ENCODE assay signal across 10 cellular contexts in the genomic region with DNA sequence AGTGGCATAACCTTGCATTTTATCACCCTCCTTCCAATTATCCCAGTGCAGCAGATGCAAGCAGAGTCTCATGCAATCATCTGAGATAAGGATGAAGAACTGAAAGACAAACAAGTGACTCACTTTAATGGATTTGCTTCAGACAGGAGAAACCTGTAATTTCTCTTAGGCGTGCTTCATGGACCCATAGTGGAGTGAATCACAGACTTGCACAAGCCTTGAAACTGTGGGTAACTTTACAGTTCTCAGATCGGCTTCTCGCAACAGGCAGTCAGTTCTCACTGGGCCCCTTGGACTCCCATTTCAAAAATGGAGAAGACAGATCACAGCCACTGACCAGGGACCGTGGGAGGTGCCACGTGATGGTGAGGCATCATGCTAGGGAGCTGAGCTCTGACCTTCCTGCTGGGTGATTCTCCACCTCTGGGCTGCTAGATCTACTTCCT. TPM values are rescaled to one million over a fixed set of nuclear protein-coding genes. Genes with fewer than 3 reads are reported as not detected.
DNase-seq lines count a peak whose midpoint lies in the region; ATAC-seq and TF ChIP-seq lines count a peak whose summit lies in the region.
"Had no signal": no experiment of that assay in that cellular context is flagged by ENCODE, and none has a peak within 500 bp of the region (broad histone marks: within the 10 kb centered on the region; RNA-seq: fewer than 3 reads in every experiment).

TSS of gene ADGRF4 (plus strand) at position 239 of the 446 bp plus-strand sequence. CDS start 8,666 bp downstream, outside the sequence.

- intact Hi-C loops in activated CD4-positive, alpha-beta memory T cell treated with anti-CD3 and anti-CD28 coated beads for 36 hours (cut with micrococcal nuclease), result no loop called here
- intact Hi-C loops in Panc1 (cut with micrococcal nuclease; ENCODE audit: unreplicated experiment), result no loop called here

- no peaks in the 10 kb centered on the region for H3K4me1 Mint-ChIP-seq in activated CD4-positive, alpha-beta memory T cell treated with anti-CD3 and anti-CD28 coated beads for 36 hours (ENCODE audit: low read depth)
- H3K4me1 Mint-ChIP-seq in activated CD4-positive, alpha-beta memory T cell treated with anti-CD3 and anti-CD28 coated beads, Interleukin-2, amount 10 ng/mL, durations not matched to agents 7 days and 5 days, result peaks cover 1% of the 10 kb centered on the region
- H3K4me1 Mint-ChIP-seq in type B pancreatic cell (ENCODE audit: unreplicated experiment), result peaks cover 4% of the 10 kb centered on the region

- TF ChIP-seq CTCF in Panc1 (IDR thresholded peaks at IDR 0.05) (no peak), fibroblast of mammary gland (conservative IDR thresholded peaks at IDR 0.05; ENCODE audit: control insufficient read depth, insufficient read depth, low read depth, low read length) (no peak), type B pancreatic cell (conservative IDR thresholded peaks at IDR 0.05) (no peak)

- H3K27me3 ChIP-seq in Panc1 (ENCODE audit: control insufficient read depth, insufficient read depth, low read length), result no peaks in the 10 kb centered on the region

- no peaks in the 10 kb centered on the region for H3K36me3 ChIP-seq in Panc1 (ENCODE audit: control insufficient read depth, insufficient read depth, low read length)

- H3K4me3 ChIP-seq in Panc1 (ENCODE audit: low read depth in 2 of 2, low read length in 2 of 2) (no peak within 1 kb of the TSS), fibroblast of mammary gland (ENCODE audit: control insufficient read depth, low read depth, low read length) (no peak within 1 kb of the TSS)

- POLR2A ChIA-PET in activated CD4-positive, alpha-beta memory T cell treated with anti-CD3 and anti-CD28 coated beads for 36 hours (lab: Charles Lee), result no interaction called here
- POLR2A ChIA-PET in activated CD4-positive, alpha-beta memory T cell treated with anti-CD3 and anti-CD28 coated beads, Interleukin-2, amount 10 ng/mL, durations not matched to agents 7 days and 5 days (lab: Charles Lee), result no interaction called here
- POLR2A ChIA-PET in Panc1 (lab: Charles Lee), result no interaction called here

- H3K27ac ChIP-seq in Panc1 (ENCODE audit: low read length), result no peak within 1 kb of the TSS

- ATAC-seq in Panc1, result peak; percentile 56

- peaks cover 3% of the 10 kb centered on the region; the same call in 1 of the 2 replicates for H3K4me1 ChIP-seq in Panc1 (ENCODE audit: control insufficient read depth, insufficient read depth, low read length)

- BruUV-seq in Panc1 (replicated peaks; lab: Mats Ljungman, UMichigan), result no TSS peak

- H3K27me3 Mint-ChIP-seq in activated CD4-positive, alpha-beta memory T cell treated with anti-CD3 and anti-CD28 coated beads for 36 hours, result peaks cover 2% of the 10 kb centered on the region
- H3K27me3 Mint-ChIP-seq in activated CD4-positive, alpha-beta memory T cell treated with anti-CD3 and anti-CD28 coated beads, Interleukin-2, amount 10 ng/mL, durations not matched to agents 7 days and 5 days, result no peaks in the 10 kb centered on the region
- H3K27me3 Mint-ChIP-seq in type B pancreatic cell, result no peaks in the 10 kb centered on the region

- H3K9me3 Mint-ChIP-seq in activated CD4-positive, alpha-beta memory T cell treated with anti-CD3 and anti-CD28 coated beads for 36 hours, result no peaks in the 10 kb centered on the region
- H3K9me3 Mint-ChIP-seq in activated CD4-positive, alpha-beta memory T cell treated with anti-CD3 and anti-CD28 coated beads, Interleukin-2, amount 10 ng/mL, durations not matched to agents 7 days and 5 days, result no peaks in the 10 kb centered on the region
- H3K9me3 Mint-ChIP-seq in type B pancreatic cell, result no peaks in the 10 kb centered on the region

- CTCF ChIA-PET in activated CD4-positive, alpha-beta memory T cell treated with anti-CD3 and anti-CD28 coated beads for 36 hours (lab: Charles Lee), result no interaction called here
- CTCF ChIA-PET in activated CD4-positive, alpha-beta memory T cell treated with anti-CD3 and anti-CD28 coated beads, Interleukin-2, amount 10 ng/mL, durations not matched to agents 7 days and 5 days (lab: Charles Lee), result interaction anchor here (0.5 kb wide), 1 partner anchor 381 kb away, joined by 4 read pairs; no protein-coding TSS in a partner anchor
- CTCF ChIA-PET in Panc1 (lab: Charles Lee), result no interaction called here

- no peak within 1 kb of the TSS for H3K4me3 Mint-ChIP-seq in activated CD4-positive, alpha-beta memory T cell treated with anti-CD3 and anti-CD28 coated beads for 36 hours
- H3K4me3 Mint-ChIP-seq in activated CD4-positive, alpha-beta memory T cell treated with anti-CD3 and anti-CD28 coated beads, Interleukin-2, amount 10 ng/mL, durations not matched to agents 7 days and 5 days, result no peak within 1 kb of the TSS
- H3K4me3 Mint-ChIP-seq in type B pancreatic cell, result peak within 1 kb of the TSS; percentile 54

- H3K36me3 Mint-ChIP-seq in activated CD4-positive, alpha-beta memory T cell treated with anti-CD3 and anti-CD28 coated beads for 36 hours, result no peaks in the 10 kb centered on the region
- H3K36me3 Mint-ChIP-seq in activated CD4-positive, alpha-beta memory T cell treated with anti-CD3 and anti-CD28 coated beads, Interleukin-2, amount 10 ng/mL, durations not matched to agents 7 days and 5 days (ENCODE audit: low read depth), result no peaks in the 10 kb centered on the region
- no peaks in the 10 kb centered on the region for H3K36me3 Mint-ChIP-seq in type B pancreatic cell

- DNase-seq in activated CD4-positive, alpha-beta memory T cell treated with anti-CD3 and anti-CD28 coated beads for 36 hours, result peak; percentile 24
- no peak for DNase-seq in activated CD4-positive, alpha-beta memory T cell treated with anti-CD3 and anti-CD28 coated beads, Interleukin-2, amount 10 ng/mL, durations not matched to agents 7 days and 5 days
- DNase-seq in Panc1 (ENCODE audit: low read depth, low spot score) (peak; percentile 67), fibroblast of mammary gland (ENCODE audit: low read depth) (peak; percentile 72), type B pancreatic cell (ENCODE audit: extremely low spot score, unreplicated experiment) (no peak)
- no peak for DNase-seq in activated effector memory CD4-positive, alpha-beta T cell treated with Interleukin-2 at 50 U/mL for 16 hours
- DNase-seq in activated naive CD4-positive, alpha-beta T cell treated with Interleukin-2 at 50 U/mL for 16 hours, result no peak
- no peak for DNase-seq in activated effector memory CD4-positive, alpha-beta T cell treated with anti-CD3 and anti-CD28 coated beads, Interleukin-2, amount 50 U/mL, for 16 hours
- DNase-seq: left cardiac atrium had no signal

- no peak within 1 kb of the TSS for H3K27ac Mint-ChIP-seq in activated CD4-positive, alpha-beta memory T cell treated with anti-CD3 and anti-CD28 coated beads for 36 hours
- H3K27ac Mint-ChIP-seq in activated CD4-positive, alpha-beta memory T cell treated with anti-CD3 and anti-CD28 coated beads, Interleukin-2, amount 10 ng/mL, durations not matched to agents 7 days and 5 days, result no peak within 1 kb of the TSS
- H3K27ac Mint-ChIP-seq in type B pancreatic cell, result peak within 1 kb of the TSS; percentile 91

- H3K9me3 ChIP-seq in Panc1 (ENCODE audit: control insufficient read depth, insufficient read depth, low read depth, low read length), result no peaks in the 10 kb centered on the region

- in situ Hi-C loops in Panc1 (cut with HindIII; ENCODE audit: low pct_unique_long_range_greater_than_20kb, low sequenced_read_pairs), result no loop called here

RNA-seq across cellular contexts. Expression of gene ADGRF4, which starts in this region (rescaled TPM):
- not detected for total RNA-seq in activated CD4-positive, alpha-beta memory T cell treated with anti-CD3 and anti-CD28 coated beads for 36 hours
- not detected for total RNA-seq in activated CD4-positive, alpha-beta memory T cell treated with anti-CD3 and anti-CD28 coated beads, Interleukin-2, amount 10 ng/mL, durations not matched to agents 7 days and 5 days
- total RNA-seq in Panc1 (2021; ENCODE audit: unreplicated experiment) (0.10 TPM), type B pancreatic cell (ENCODE audit: low replicate concordance) (0.87 and 2.3 TPM in 2 replicates)
- not detected for polyA plus RNA-seq in Panc1 (2012; ENCODE audit: insufficient read length)
- total RNA-seq: dermis microvascular lymphatic vessel endothelial cell had no signal

Comparison
In these comparisons a context has a peak if more than half of its experiments do, and no peak if none do; other contexts are left out.
1. Peak in DNase-seq in activated CD4-positive, alpha-beta memory T cell treated with anti-CD3 and anti-CD28 coated beads for 36 hours; RNA of the gene not detected or under 1 TPM.
2. Peak in DNase-seq and ATAC-seq in Panc1; RNA of the gene not detected or under 1 TPM.